ENCODE assay signal across 24 cellular contexts in the genomic region with DNA sequence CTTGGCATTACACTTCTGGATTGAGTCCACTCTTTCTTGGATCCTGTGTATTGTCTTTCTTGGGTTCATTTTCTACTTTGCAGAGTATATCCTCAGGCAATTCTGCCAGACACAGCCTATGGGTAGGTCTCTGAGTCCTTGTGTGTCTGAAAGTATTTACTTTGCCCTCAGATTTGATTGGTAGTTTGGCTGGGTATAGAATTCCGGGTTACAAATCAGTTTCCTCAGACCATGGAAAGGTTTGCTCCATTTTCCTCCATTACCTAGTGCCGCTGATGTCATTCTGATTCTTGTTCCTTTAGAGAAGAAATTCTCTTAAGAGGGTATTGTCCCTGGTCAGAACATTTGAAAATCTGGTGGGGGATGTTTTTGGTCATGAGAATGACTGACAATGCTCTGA.
DNase-seq lines count a peak whose midpoint lies in the region; ATAC-seq, FAIRE-seq and TF ChIP-seq lines count a peak whose summit lies in the region.
"Had no signal": no experiment of that assay in that cellular context is flagged by ENCODE, and none has a peak within 500 bp of the region (broad histone marks: within the 10 kb centered on the region; RNA-seq: fewer than 3 reads in every experiment).

No MANE protein-coding gene starts in this region.

- no peak for TF ChIP-seq POLR2A in HepG2 (IDR thresholded peaks at IDR 0.05; ENCODE audit: insufficient read depth in 1 of 2, low read depth in 2 of 2, low read length in 2 of 2)
- no peak for TF ChIP-seq POLR2A in right lobe of liver (IDR thresholded peaks at IDR 0.05)

- 58% methylated on average over 2 of the region's 2 CpGs for WGBS in HepG2 (ENCODE audit: low lambda C conversion rate)
- 70% methylated on average over 2 of the region's 2 CpGs for whole genome bisulfite sequencing in right lobe of liver (ENCODE audit: insufficient coverage, low coverage, low lambda C conversion rate, missing lambda C conversion rate)

- CTCF ChIA-PET in HepG2 (lab: Yijun Ruan, JAX; ENCODE audit: low intra/inter-chr PET ratio, low total read pairs): no interaction called here

- TF ChIP-seq EP300 in HepG2 (IDR thresholded peaks at IDR 0.05; ENCODE audit: low read depth in 2 of 2, low read length in 2 of 2): no peak
- TF ChIP-seq EP300 in HepG2 (CRISPR knock-in tag; IDR thresholded peaks at IDR 0.05; ENCODE audit: borderline replicate concordance): no peak

- intact Hi-C loops in HepG2 (cut with micrococcal nuclease; ENCODE audit: unreplicated experiment) (no loop called here), right lobe of liver (cut with DNase I) (no loop called here), kidney (cut with DNase I) (no loop called here)

- no peak for DNase-seq in HepG2 (ENCODE audit: low spot score)
- DNase-seq in right lobe of liver: no peak
- peak; percentile 10 for DNase-seq in fibroblast of the aortic adventitia (ENCODE audit: low read depth)
- peak; percentile 32 for DNase-seq in osteoblast (ENCODE audit: insufficient read length, low spot score, missing footprints)
- no peak for DNase-seq in kidney
- DNase-seq: AML-193; CD4-positive, alpha-beta T cell; CD8-positive, alpha-beta T cell; COR-L47; DMS 273 treated with DMSO at 0.1 percent for 48 hours; DMS153; DMS53; DMS79; DND-41; EL; GDM1 had no signal

- H3K4me3 ChIP-seq in HepG2 (replicated peaks in 1 of 3; ENCODE audit: insufficient read depth in 1 of 3, low read depth in 2 of 3, low read length in 3 of 3) (no peak overlapping the region), right lobe of liver (no peak overlapping the region), fibroblast of the aortic adventitia (ENCODE audit: low read depth, low read length) (no peak overlapping the region), osteoblast (ENCODE audit: insufficient read depth, low read length) (no peak overlapping the region), kidney (ENCODE audit: low read length in 2 of 2) (no peak overlapping the region)
- H3K4me3 ChIP-seq: A549; BLaER1 treated with 17β-estradiol and CSF1 and Interleukin-3, amounts not matched to agents 10 nM and 100 nM; GM12878 had no signal

- H3K79me2 ChIP-seq in HepG2 (ENCODE audit: insufficient read depth, low read length) (peaks cover 8% of the 10 kb centered on the region), osteoblast (ENCODE audit: insufficient read depth, low read length) (no peaks in the 10 kb centered on the region)

- H3K9me3 ChIP-seq in HepG2 (ENCODE audit: low read length) (peaks cover 14% of the 10 kb centered on the region), right lobe of liver (peaks cover 0 to 6% (median 0%) of the 10 kb centered on the region in 4 donors), osteoblast (ENCODE audit: low read depth, low read length) (peaks cover 4% of the 10 kb centered on the region), kidney (ENCODE audit: control insufficient read depth in 1 of 2, low read length in 2 of 2) (peaks cover 8 to 10% of the 10 kb centered on the region in 2 donors)

- TF ChIP-seq CTCF in HepG2 (CRISPR knock-in tag; IDR thresholded peaks at IDR 0.05) (no peak), right lobe of liver (IDR thresholded peaks at IDR 0.05) (no peak), fibroblast of the aortic adventitia (IDR thresholded peaks at IDR 0.05; ENCODE audit: insufficient read depth, low read length) (no peak), osteoblast (IDR thresholded peaks at IDR 0.05; ENCODE audit: extremely low read depth, low read depth, low read length) (no peak), kidney (IDR thresholded peaks at IDR 0.05; ENCODE audit: borderline replicate concordance, extremely low read depth, insufficient read depth) (no peak)

- H3K4me2 ChIP-seq in HepG2 (ENCODE audit: low read depth, low read length): no peak overlapping the region
- no peak overlapping the region for H3K4me2 ChIP-seq in osteoblast (ENCODE audit: insufficient read depth, low read length)
- H3K4me2 ChIP-seq: A549 had no signal

- H2AFZ ChIP-seq in HepG2 (ENCODE audit: low read length) (no peak overlapping the region), osteoblast (ENCODE audit: low read length) (no peak overlapping the region)

- peaks cover 36% of the 10 kb centered on the region for H3K4me1 ChIP-seq in HepG2 (ENCODE audit: insufficient read depth, low read length)
- H3K4me1 ChIP-seq in right lobe of liver: peaks cover 0 to 6% (median 0%) of the 10 kb centered on the region in 4 donors
- H3K4me1 ChIP-seq in osteoblast (ENCODE audit: insufficient read depth, low read length): no peaks in the 10 kb centered on the region
- H3K4me1 ChIP-seq in kidney (ENCODE audit: control insufficient read depth in 1 of 2, insufficient read depth in 1 of 2, low read depth in 1 of 2, low read length in 2 of 2): no peaks in the 10 kb centered on the region

- no peak for ATAC-seq in HepG2
- ATAC-seq in right lobe of liver: no peak
- no peak for ATAC-seq in HG03457 (IDR thresholded peaks at IDR 0.05; ENCODE audit: unreplicated experiment)
- ATAC-seq: A549; CD8-positive, alpha-beta T cell; GM12878 had no signal

- POLR2A ChIA-PET in HepG2 (lab: Yijun Ruan, JAX): no interaction called here

- FAIRE-seq in HepG2 (lab: Jason Lieb, UNC) (no peak), kidney (lab: Jason Lieb, UNC) (no peak)
- FAIRE-seq: A549, GM12878, GM12892, GM18507 had no signal

- in situ Hi-C loops in HepG2 (cut with HindIII; ENCODE audit: extremely low pct_ligation_motif_present, low pct_unique_long_range_greater_than_20kb): no loop called here

- BruUV-seq in HepG2 (replicated peaks; lab: Mats Ljungman, UMichigan): no TSS peak

- H3K9ac ChIP-seq in HepG2 (ENCODE audit: insufficient read depth, low read depth, low read length) (no peak overlapping the region), kidney (ENCODE audit: low read length in 2 of 2) (no peak overlapping the region)
- H3K9ac ChIP-seq: BLaER1 treated with 17β-estradiol and CSF1 and Interleukin-3, amounts not matched to agents 10 nM and 100 nM had no signal

- no peaks in the 10 kb centered on the region for H4K20me1 ChIP-seq in HepG2 (ENCODE audit: insufficient read depth, low read length)
- H4K20me1 ChIP-seq in osteoblast (ENCODE audit: insufficient read depth, low read length): no peaks in the 10 kb centered on the region

- H3K27me3 ChIP-seq in HepG2 (ENCODE audit: control insufficient read depth in 1 of 2, insufficient read depth in 2 of 2, low read length in 2 of 2): peaks cover 2 to 39% of the 10 kb centered on the region in 2 experiments; a peak in 3 of 5 replicates
- H3K27me3 ChIP-seq in right lobe of liver: no peaks in the 10 kb centered on the region
- peaks cover 17% of the 10 kb centered on the region for H3K27me3 ChIP-seq in osteoblast (ENCODE audit: insufficient read depth, low read length)

- no peaks in the 10 kb centered on the region for H3K36me3 ChIP-seq in HepG2 (replicated peaks in 1 of 2; ENCODE audit: control insufficient read depth in 1 of 2, insufficient read depth in 2 of 2, low read length in 2 of 2)
- no peaks in the 10 kb centered on the region for H3K36me3 ChIP-seq in right lobe of liver
- no peaks in the 10 kb centered on the region for H3K36me3 ChIP-seq in osteoblast (ENCODE audit: insufficient read depth, low read length)
- no peaks in the 10 kb centered on the region for H3K36me3 ChIP-seq in kidney (ENCODE audit: control insufficient read depth in 1 of 2, insufficient read depth in 2 of 2, low read length in 2 of 2)

- H3K27ac ChIP-seq in HepG2 (ENCODE audit: extremely low read length, insufficient read depth, low read length): no peak overlapping the region
- no peak overlapping the region for H3K27ac ChIP-seq in right lobe of liver
- H3K27ac ChIP-seq in osteoblast (ENCODE audit: low read depth, low read length): no peak overlapping the region
- no peak overlapping the region for H3K27ac ChIP-seq in kidney (ENCODE audit: low read depth in 2 of 2, low read length in 2 of 2)
- H3K27ac ChIP-seq: 22Rv1; A549; BLaER1 treated with 17β-estradiol and CSF1 and Interleukin-3, amounts not matched to agents 10 nM and 100 nM; C4-2B had no signal

- TF ChIP-seq RAD21 in HepG2 (CRISPR knock-in tag; IDR thresholded peaks at IDR 0.05): no peak

TF ChIP-seq in HepG2, 621 proteins besides CTCF, POLR2A, EP300 and RAD21:
- TF ChIP-seq ZBTB37 (CRISPR knock-in tag; IDR thresholded peaks at IDR 0.05): no peak
- TF ChIP-seq ZFP1 (CRISPR knock-in tag; IDR thresholded peaks at IDR 0.05): peak; percentile 98; the same call in 1 of the 2 replicates

Comparison
In these comparisons a context has a peak if more than half of its experiments do, and no peak if none do; other contexts are left out.
1. DNase-seq: peak in fibroblast of the aortic adventitia (single experiment) and osteoblast (single experiment); none in HepG2 (single experiment), right lobe of liver (0 of 3) and kidney (single experiment).